Comparison of ENCODE assay signal across 19 cellular contexts in genomic region chr2:211181626-211182025, GRCh38.
DNase-seq lines count a peak whose midpoint lies in the region; ATAC-seq and TF ChIP-seq lines count a peak whose summit lies in the region.
"Had no signal": no experiment of that assay in that cellular context is flagged by ENCODE, and none has a peak within 500 bp of the region (broad histone marks: within the 10 kb centered on the region; RNA-seq: fewer than 3 reads in every experiment).

No MANE protein-coding gene starts in this region.

- H3K36me3 ChIP-seq in lung (ENCODE audit: control insufficient read depth in 2 of 2, insufficient read depth in 2 of 2, low read length in 2 of 2) (no peaks in the 10 kb centered on the region), upper lobe of left lung (no peaks in the 10 kb centered on the region), HAP-1 (replicated peaks) (no peaks in the 10 kb centered on the region), suprapubic skin (no peaks in the 10 kb centered on the region)
- H3K36me3 ChIP-seq: right atrium auricular region had no signal

- no peaks in the 10 kb centered on the region for H3K9me3 ChIP-seq in lung (ENCODE audit: control insufficient read depth in 2 of 2, insufficient read depth in 1 of 2, low read length in 1 of 2)
- no peaks in the 10 kb centered on the region for H3K9me3 ChIP-seq in upper lobe of left lung
- H3K9me3 ChIP-seq in HAP-1 = no peaks in the 10 kb centered on the region
- H3K9me3 ChIP-seq in suprapubic skin = no peaks in the 10 kb centered on the region
- H3K9me3 ChIP-seq: right atrium auricular region, SK-N-SH had no signal

- TF ChIP-seq POLR2A in upper lobe of left lung (IDR thresholded peaks at IDR 0.05) (no peak), suprapubic skin (IDR thresholded peaks at IDR 0.05) (no peak)

- in situ Hi-C loops in HAP-1 (cut with MboI; ENCODE audit: low sequenced_read_pairs) = no loop called here

- WGBS in lung, 2 donors = 54 to 58% methylated on average over 5 of the region's 5 CpGs
- 40 to 44% methylated on average over 5 of the region's 5 CpGs for WGBS in upper lobe of left lung, 2 donors
- 34% methylated on average over 5 of the region's 5 CpGs for WGBS in suprapubic skin

- ATAC-seq in lung (ENCODE audit: insufficient read depth, low FRiP score) (peak; percentile 76), upper lobe of left lung (ENCODE audit: low FRiP score in 2 of 2) (peak; percentile 53 to 90)
- ATAC-seq: esophagus mucosa; K562; stimulated activated naive CD8-positive, alpha-beta T cell treated with anti-CD3 and anti-CD28 coated beads, Interleukin-15, amount 100 ng/mL, for 72 hours had no signal

- TF ChIP-seq EP300 in upper lobe of left lung (IDR thresholded peaks at IDR 0.05) (no peak), suprapubic skin (IDR thresholded peaks at IDR 0.05) (no peak)

- TF ChIP-seq CTCF in lung (IDR thresholded peaks at IDR 0.05; ENCODE audit: control extremely low read depth, extremely low read depth) (no peak), upper lobe of left lung (IDR thresholded peaks at IDR 0.05) (no peak), suprapubic skin (IDR thresholded peaks at IDR 0.05) (no peak)

- H3K27me3 ChIP-seq in lung (ENCODE audit: control insufficient read depth, insufficient read depth) = no peaks in the 10 kb centered on the region
- H3K27me3 ChIP-seq in upper lobe of left lung = no peaks in the 10 kb centered on the region
- H3K27me3 ChIP-seq in HAP-1 (ENCODE audit: low read depth) = no peaks in the 10 kb centered on the region; the same call in 1 of the 2 replicates
- H3K27me3 ChIP-seq in suprapubic skin = no peaks in the 10 kb centered on the region
- H3K27me3 ChIP-seq: right atrium auricular region had no signal

- H3K4me1 ChIP-seq in lung (ENCODE audit: control insufficient read depth in 2 of 2, insufficient read depth in 2 of 2, low read length in 2 of 2) = no peaks in the 10 kb centered on the region
- peaks cover 0 to 9% (median 0%) of the 10 kb centered on the region in 4 donors for H3K4me1 ChIP-seq in upper lobe of left lung
- no peaks in the 10 kb centered on the region for H3K4me1 ChIP-seq in HAP-1
- H3K4me1 ChIP-seq in suprapubic skin = no peaks in the 10 kb centered on the region
- H3K4me1 ChIP-seq: right atrium auricular region had no signal

- DNase-seq in LHCN-M2 (ENCODE audit: low read depth) (peak; percentile 18), amniotic epithelial cell (ENCODE audit: low read depth) (peak; percentile 12), lung (ENCODE audit: low spot score) (peak; percentile 63), upper lobe of left lung (peak in 1 of 2 donors; percentile 69), HAP-1 (ENCODE audit: low spot score in 2 of 2) (no peak), kidney glomerular epithelial cell (lab: John Stamatoyannopoulos, UW) (no peak), suprapubic skin (ENCODE audit: low spot score in 2 of 2) (no peak)
- DNase-seq: activated CD4-positive, CD25-positive, alpha-beta regulatory T cell treated with anti-CD3 and anti-CD28 coated beads, Interleukin-2, amount 50 U/mL, for 72 hours; AML-193; COR-L47; HFFc6; NCI-H1092 treated with DMSO at 0.1 percent for 48 hours; NCI-H774; nephron progenitor cell; SK-N-SH; stimulated activated naive CD8-positive, alpha-beta T cell treated with anti-CD3 and anti-CD28 coated beads, Interleukin-15, amount 100 ng/mL, for 72 hours had no signal

- H3K27ac ChIP-seq in lung (ENCODE audit: low read depth in 1 of 2, low read length in 1 of 2) (no peak overlapping the region), upper lobe of left lung (no peak overlapping the region), suprapubic skin (no peak overlapping the region)

- H3K4me3 ChIP-seq in lung (no peak overlapping the region), upper lobe of left lung (no peak overlapping the region), HAP-1 (no peak overlapping the region), suprapubic skin (no peak overlapping the region)
- H3K4me3 ChIP-seq: K562, right atrium auricular region had no signal

Comparison
In these comparisons a context has a peak if more than half of its experiments do, and no peak if none do; other contexts are left out.
1. DNase-seq: peak in LHCN-M2 (single experiment), amniotic epithelial cell (single experiment) and lung (single experiment); none in HAP-1 (0 of 2), kidney glomerular epithelial cell (single experiment) and suprapubic skin (0 of 2).